Comparison of ENCODE assay signal across 8 cellular contexts in the genomic region with DNA sequence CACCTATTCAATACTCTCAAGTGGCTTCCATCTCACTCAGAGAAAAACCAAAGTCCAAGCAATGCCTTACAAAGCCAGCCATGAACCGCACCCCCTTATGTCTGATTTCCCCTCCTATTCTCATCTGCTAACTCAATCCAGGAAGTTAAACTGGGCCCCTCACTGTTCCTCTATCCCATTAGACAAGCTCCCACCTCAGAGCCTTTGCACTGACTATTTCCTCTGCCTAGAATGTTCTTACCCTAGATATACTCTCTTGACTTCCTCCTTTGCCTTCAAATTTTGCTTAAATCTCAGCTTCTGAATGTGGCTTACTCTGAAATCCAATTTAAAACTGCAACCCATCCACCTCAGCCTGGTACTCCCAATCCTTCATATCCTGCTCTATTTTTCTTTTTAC.
"Had no signal": no experiment of that assay in that cellular context is flagged by ENCODE, and none has a peak within 500 bp of the region (broad histone marks: within the 10 kb centered on the region; RNA-seq: fewer than 3 reads in every experiment).

No MANE protein-coding gene starts in this region.

- H2AFZ ChIP-seq: GM23338 had no signal

- H3K4me1 ChIP-seq: HAP-1 had no signal

- H3K36me3 ChIP-seq: HAP-1 had no signal

- DNase-seq: H7, HFFc6, IMR-90, KG1 had no signal

- H3K4me3 ChIP-seq: GM23338, HAP-1, K562 had no signal

- H3K4me2 ChIP-seq: GM23338 had no signal

- H3K9me3 ChIP-seq: HAP-1 had no signal

- H3K27ac ChIP-seq: HL-60 had no signal
